Comparison of ENCODE assay signal across 18 cellular contexts in the genomic region with DNA sequence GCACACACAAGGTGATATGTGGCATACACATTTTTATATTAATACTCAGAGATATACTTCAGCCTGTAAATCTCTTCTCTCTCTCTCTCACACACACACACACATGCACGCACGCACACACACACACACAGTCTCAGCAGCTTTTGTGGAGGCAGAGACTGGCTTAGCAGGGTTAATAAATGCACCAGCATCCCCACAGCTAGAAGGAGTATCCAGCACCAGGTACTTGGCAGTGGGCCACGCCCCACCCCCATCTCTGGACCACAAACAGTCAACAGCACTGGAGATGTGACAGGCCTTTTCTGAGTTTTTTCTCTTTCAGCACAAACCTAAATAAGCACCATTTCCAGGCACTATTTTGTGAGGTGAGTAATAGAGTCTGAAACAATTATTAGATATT. TPM values are rescaled to one million over a fixed set of nuclear protein-coding genes. Genes with fewer than 3 reads are reported as not detected.
A peak's percentile ranks its signal among the peaks of the same experiment; 100 is the strongest.
DNase-seq lines count a peak whose midpoint lies in the region; ATAC-seq and TF ChIP-seq lines count a peak whose summit lies in the region.
"Had no signal": no experiment of that assay in that cellular context is flagged by ENCODE, and none has a peak within 500 bp of the region (broad histone marks: within the 10 kb centered on the region; RNA-seq: fewer than 3 reads in every experiment).

No MANE protein-coding gene starts in this region.

- ATAC-seq in HG02678 (IDR thresholded peaks at IDR 0.05; ENCODE audit: unreplicated experiment), result no peak
- ATAC-seq in right lobe of liver, result no peak
- ATAC-seq in GM21717 (IDR thresholded peaks at IDR 0.05; ENCODE audit: unreplicated experiment), result no peak
- ATAC-seq: left colon, PC-3 had no signal

- H3K36me3 ChIP-seq in WERI-Rb-1 (no peaks in the 10 kb centered on the region), right lobe of liver (no peaks in the 10 kb centered on the region)
- H3K36me3 ChIP-seq: cardiac muscle cell, MG63 had no signal

- H3K9me3 ChIP-seq in WERI-Rb-1 (ENCODE audit: severe bottlenecking), result peaks cover 3% of the 10 kb centered on the region
- H3K9me3 ChIP-seq in right lobe of liver, result no peaks in the 10 kb centered on the region
- H3K9me3 ChIP-seq: MG63 had no signal

- H3K4me1 ChIP-seq in right lobe of liver, result no peaks in the 10 kb centered on the region

- TF ChIP-seq POLR2A in right lobe of liver (IDR thresholded peaks at IDR 0.05), result no peak

- DNase-seq in DMS153 treated with DMSO at 0.1 percent for 48 hours (lab: John Stamatoyannopoulos, UW; ENCODE audit: unreplicated experiment) (peak; percentile 79), M059J (ENCODE audit: low read depth) (peak; percentile 17), NCI-H345 (lab: John Stamatoyannopoulos, UW) (peak; percentile 92), WERI-Rb-1 (peak; percentile 38), right lobe of liver (no peak)
- no peak for DNase-seq in activated CD8-positive, alpha-beta memory T cell treated with anti-CD3 and anti-CD28 coated beads, Interleukin-2, amount 50 U/mL, for 48 hours
- DNase-seq: activated effector memory CD4-positive, alpha-beta T cell treated with anti-CD3 and anti-CD28 coated beads, Interleukin-2, amount 50 U/mL, for 16 hours; AML-193; left colon; MG63; PC-3; retina had no signal

- intact Hi-C loops in right lobe of liver (cut with DNase I), result no loop called here

- 60% methylated on average over 3 of the region's 3 CpGs for WGBS in right lobe of liver (ENCODE audit: insufficient coverage, low coverage, low lambda C conversion rate, missing lambda C conversion rate)

- TF ChIP-seq CTCF in WERI-Rb-1 (IDR thresholded peaks at IDR 0.05; ENCODE audit: low read depth, low read length) (no peak), right lobe of liver (IDR thresholded peaks at IDR 0.05) (no peak)

- H3K4me3 ChIP-seq in WERI-Rb-1 (ENCODE audit: low read depth, low read length) (no peak overlapping the region), right lobe of liver (no peak overlapping the region)
- H3K4me3 ChIP-seq: cardiac muscle cell, MG63, SK-N-MC had no signal

- no peak overlapping the region for H3K27ac ChIP-seq in WERI-Rb-1
- no peak overlapping the region for H3K27ac ChIP-seq in right lobe of liver
- H3K27ac ChIP-seq: cardiac muscle cell, SK-N-MC had no signal

- H3K27me3 ChIP-seq in WERI-Rb-1 (ENCODE audit: insufficient read depth, low read depth, severe bottlenecking) (no peaks in the 10 kb centered on the region), right lobe of liver (no peaks in the 10 kb centered on the region)
- H3K27me3 ChIP-seq: cardiac muscle cell, MG63 had no signal

RNA-seq across cellular contexts. Expression of gene LRFN2, which starts 47.3 kb away (rescaled TPM):
- total RNA-seq in M059J (2014; rRNA removed; shearing (Covaris generic)), result not detected in 2 replicates
- under 1 TPM in 1 of 6 experiments, not detected in 5; 0.19 TPM for total RNA-seq in right lobe of liver
- total RNA-seq: dermis microvascular lymphatic vessel endothelial cell, mucosa of gallbladder, PC-3 had no signal

Comparison
In these comparisons a context has a peak if more than half of its experiments do, and no peak if none do; other contexts are left out.
1. DNase-seq: peak in DMS153 treated with DMSO at 0.1 percent for 48 hours (single experiment), M059J (single experiment), NCI-H345 (single experiment) and WERI-Rb-1 (single experiment); none in activated CD8-positive, alpha-beta memory T cell treated with anti-CD3 and anti-CD28 coated beads, Interleukin-2, amount 50 U/mL, for 48 hours (single experiment) and right lobe of liver (0 of 3).